ENCODE assay signal across 14 cellular contexts in the genomic region with DNA sequence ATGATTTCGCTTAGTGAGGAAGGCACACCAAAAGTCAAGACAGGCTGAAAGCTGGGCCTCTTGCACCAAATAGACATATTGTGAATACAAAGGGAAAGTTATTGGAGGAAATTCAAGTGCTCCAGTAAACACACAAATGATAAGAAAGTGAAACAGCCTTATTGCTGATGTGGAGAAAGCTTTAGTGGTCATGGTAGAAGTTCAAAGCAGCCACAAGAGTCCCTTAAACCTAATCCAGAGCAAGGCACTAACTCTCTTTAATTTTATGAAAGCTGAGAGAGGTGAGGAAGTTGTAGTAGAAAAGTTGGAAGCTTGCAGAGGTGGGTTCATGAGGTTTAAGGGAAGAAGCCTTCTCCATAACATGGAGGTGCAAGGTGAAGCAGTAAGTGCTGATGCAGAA.
DNase-seq lines count a peak whose midpoint lies in the region; ATAC-seq, FAIRE-seq and TF ChIP-seq lines count a peak whose summit lies in the region.
"Had no signal": no experiment of that assay in that cellular context is flagged by ENCODE, and none has a peak within 500 bp of the region (broad histone marks: within the 10 kb centered on the region; RNA-seq: fewer than 3 reads in every experiment).

No MANE protein-coding gene starts in this region.

- peaks cover 0 to 1% of the 10 kb centered on the region in 2 donors for H3K9me3 Mint-ChIP-seq in activated T-cell treated with anti-CD3 and anti-CD28 coated beads, Interleukin-2, amount 50 U/mL, for 72 hours
- peaks cover 0 to 2% (median 0%) of the 10 kb centered on the region in 8 donors for H3K9me3 Mint-ChIP-seq in CD4-positive, alpha-beta memory T cell
- peaks cover 4% of the 10 kb centered on the region; the same call in 1 of the 3 replicates for H3K9me3 Mint-ChIP-seq in GM23338

- no peak for DNase-seq in activated T-cell treated with anti-CD3 and anti-CD28 coated beads, Interleukin-2, amount 50 U/mL, for 72 hours
- no peak for DNase-seq in activated T-cell treated with anti-CD3 and anti-CD28 coated beads for 4 hours
- DNase-seq in CD4-positive, alpha-beta memory T cell = no peak
- DNase-seq in GM12865 (ENCODE audit: low read depth) = peak; percentile 21
- no peak for DNase-seq in GM12878 (ENCODE audit: low read depth, low spot score)
- DNase-seq in DMS114 treated with DMSO at 0.1 percent for 48 hours (lab: John Stamatoyannopoulos, UW; ENCODE audit: unreplicated experiment) = no peak
- DNase-seq in GM23338 (ENCODE audit: low spot score) = no peak
- DNase-seq: BE2C, HCEC 1CT had no signal

- RAD21 ChIA-PET in GM12878 (lab: Charles Lee; ENCODE audit: unreplicated experiment) = no interaction called here

- no peaks in the 10 kb centered on the region for H3K27me3 Mint-ChIP-seq in activated T-cell treated with anti-CD3 and anti-CD28 coated beads, Interleukin-2, amount 50 U/mL, for 72 hours (ENCODE audit: low read depth)
- H3K27me3 Mint-ChIP-seq in CD4-positive, alpha-beta memory T cell = no peaks in the 10 kb centered on the region
- H3K27me3 Mint-ChIP-seq in GM23338 (ENCODE audit: insufficient read depth, low read depth, poor library complexity) = peaks cover 8% of the 10 kb centered on the region

- 0% methylated on average over 1 of the region's 1 CpG for WGBS in GM12878 (ENCODE audit: insufficient coverage, insufficient replicate concordance, low lambda C conversion rate, missing lambda C conversion rate)

- TF ChIP-seq RAD21 in GM12878 (IDR thresholded peaks at IDR 0.05; ENCODE audit: insufficient read depth, low read depth, low read length) = no peak

- intact Hi-C loops in CD4-positive, alpha-beta memory T cell (cut with micrococcal nuclease) = no loop called here
- intact Hi-C loops in GM12878 (cut with micrococcal nuclease; ENCODE audit: unreplicated experiment) = no loop called here

- no TSS peak for BruUV-seq in GM12878 (replicated peaks; lab: Mats Ljungman, UMichigan)

- H3K4me2 ChIP-seq in GM12878 (ENCODE audit: control insufficient read depth, insufficient read depth) (no peak overlapping the region), GM23338 (no peak overlapping the region)
- H3K4me2 ChIP-seq: A549 had no signal

- H2AFZ ChIP-seq in GM12878 (ENCODE audit: control insufficient read depth, low read depth, low read length) (no peak overlapping the region), GM23338 (no peak overlapping the region)

- TF ChIP-seq EP300 in GM12878 (IDR thresholded peaks at IDR 0.05; ENCODE audit: borderline replicate concordance in 1 of 2, control insufficient read depth in 1 of 2, low read depth in 2 of 2, low read length in 2 of 2) = no peak

- H3K36me3 ChIP-seq in CD4-positive, alpha-beta memory T cell (ENCODE audit: insufficient read depth, low read length) = no peaks in the 10 kb centered on the region
- H3K36me3 ChIP-seq in GM12878 (ENCODE audit: control insufficient read depth in 2 of 2, insufficient read depth in 2 of 2, low read length in 1 of 2) (no peaks in the 10 kb centered on the region), GM23338 (ENCODE audit: insufficient read depth) (no peaks in the 10 kb centered on the region)
- H3K36me3 ChIP-seq: BE2C had no signal

- no peak for TF ChIP-seq POLR2A in GM12878 (IDR thresholded peaks at IDR 0.05; ENCODE audit: low read depth, low read length)

- in situ Hi-C loops in GM12878 (cut with MboI) = no loop called here

- SMC1A ChIA-PET in GM12878 (lab: Charles Lee; ENCODE audit: uncharacterized antibody, unreplicated experiment) = interaction anchor here (0.7 kb wide), 1 partner anchor 10 kb away, joined by 3 read pairs; no protein-coding TSS in a partner anchor

- H3F3A ChIP-seq in GM23338 (replicated peaks; ENCODE audit: low read depth) = no peaks in the 10 kb centered on the region

- peaks cover 8% of the 10 kb centered on the region for H3K4me1 ChIP-seq in CD4-positive, alpha-beta memory T cell (ENCODE audit: insufficient read depth, low read length)
- H3K4me1 ChIP-seq in GM12878 (ENCODE audit: control insufficient read depth, insufficient read depth, low read length) = no peaks in the 10 kb centered on the region
- H3K4me1 ChIP-seq in GM23338 (ENCODE audit: insufficient read depth) = no peaks in the 10 kb centered on the region
- H3K4me1 ChIP-seq: A549, BE2C had no signal

- H3K79me2 ChIP-seq in GM12878 (ENCODE audit: control insufficient read depth, insufficient read depth, low read length) (no peaks in the 10 kb centered on the region), GM23338 (replicated peaks; ENCODE audit: insufficient read depth) (no peaks in the 10 kb centered on the region)

- peak overlapping the region; percentile 18 for H3K27ac Mint-ChIP-seq in activated T-cell treated with anti-CD3 and anti-CD28 coated beads, Interleukin-2, amount 50 U/mL, for 72 hours
- H3K27ac Mint-ChIP-seq in CD4-positive, alpha-beta memory T cell = peak overlapping the region in 4 of 7 donors; percentile 5 to 84 (median 46)
- no peak overlapping the region for H3K27ac Mint-ChIP-seq in GM23338

- H4K20me1 ChIP-seq in GM12878 (ENCODE audit: control insufficient read depth, insufficient read depth) (no peaks in the 10 kb centered on the region), GM23338 (replicated peaks; ENCODE audit: insufficient read depth) (no peaks in the 10 kb centered on the region)

- H3K4me1 Mint-ChIP-seq in activated T-cell treated with anti-CD3 and anti-CD28 coated beads, Interleukin-2, amount 50 U/mL, for 72 hours (ENCODE audit: low read depth) = peaks cover 27% of the 10 kb centered on the region
- H3K4me1 Mint-ChIP-seq in CD4-positive, alpha-beta memory T cell = peaks cover 13 to 20% (median 16%) of the 10 kb centered on the region in 4 donors
- H3K4me1 Mint-ChIP-seq in GM23338 = no peaks in the 10 kb centered on the region

- no peak for TF ChIP-seq CTCF in GM12865 (IDR thresholded peaks at IDR 0.05; ENCODE audit: insufficient read depth, low read depth, low read length, missing control alignments)
- no peak for TF ChIP-seq CTCF in GM12878 (IDR thresholded peaks at IDR 0.05 in 2 of 3, conservative IDR thresholded peaks at IDR 0.05 in 1 of 3; ENCODE audit: control insufficient read depth in 2 of 3, extremely low read depth in 1 of 3, insufficient read depth in 1 of 3, low read depth in 3 of 3, low read length in 3 of 3)
- TF ChIP-seq CTCF in GM23338 (conservative IDR thresholded peaks at IDR 0.05; ENCODE audit: low read depth in 2 of 2) = no peak

- no peak overlapping the region for H3K4me3 ChIP-seq in CD4-positive, alpha-beta memory T cell (ENCODE audit: low read length in 2 of 2)
- H3K4me3 ChIP-seq in GM12865 (ENCODE audit: low read depth, low read length) = no peak overlapping the region
- H3K4me3 ChIP-seq in GM12878 = no peak overlapping the region
- H3K4me3 ChIP-seq in GM23338 = no peak overlapping the region
- H3K4me3 ChIP-seq: A549 had no signal

- CTCF ChIA-PET in CD4-positive, alpha-beta memory T cell (lab: Charles Lee; ENCODE audit: partially characterized antibody) = no interaction called here
- CTCF ChIA-PET in GM12878 (lab: Yijun Ruan, JAX) = interaction anchor here (0.8 kb wide), 1 partner anchor 11 kb away, joined by 3 read pairs; no protein-coding TSS in a partner anchor

- H3K9me2 ChIP-seq in GM23338 (ENCODE audit: insufficient read depth) = peaks cover 12% of the 10 kb centered on the region; the same call in 1 of the 2 replicates

- no peak for ATAC-seq in activated T-cell treated with anti-CD3 and anti-CD28 coated beads, Interleukin-2, amount 50 U/mL, for 72 hours (replicated peaks in 1 of 2)
- ATAC-seq in GM12878 (no peak), GM23338 (no peak)
- ATAC-seq: A549, HepG2 had no signal

- POLR2A ChIA-PET in CD4-positive, alpha-beta memory T cell (lab: Charles Lee; ENCODE audit: partially characterized antibody) = no interaction called here
- POLR2A ChIA-PET in GM12878 (lab: Charles Lee) = no interaction called here

- no peaks in the 10 kb centered on the region for H3K36me3 Mint-ChIP-seq in activated T-cell treated with anti-CD3 and anti-CD28 coated beads, Interleukin-2, amount 50 U/mL, for 72 hours (ENCODE audit: insufficient read depth in 2 of 2)
- no peaks in the 10 kb centered on the region for H3K36me3 Mint-ChIP-seq in CD4-positive, alpha-beta memory T cell
- no peaks in the 10 kb centered on the region for H3K36me3 Mint-ChIP-seq in GM23338 (ENCODE audit: low read depth)

- H3K27ac ChIP-seq in CD4-positive, alpha-beta memory T cell (ENCODE audit: low read depth, low read length) = no peak overlapping the region
- H3K27ac ChIP-seq in GM12878 (ENCODE audit: control insufficient read depth, insufficient read depth) (no peak overlapping the region), GM23338 (ENCODE audit: low read depth) (no peak overlapping the region)
- H3K27ac ChIP-seq: A549, C4-2B had no signal

- no peaks in the 10 kb centered on the region for H3K27me3 ChIP-seq in CD4-positive, alpha-beta memory T cell (ENCODE audit: insufficient read depth, low read length)
- H3K27me3 ChIP-seq in GM12878 (replicated peaks in 1 of 2; ENCODE audit: control insufficient read depth in 2 of 2, insufficient read depth in 2 of 2, low read length in 1 of 2) (no peaks in the 10 kb centered on the region), GM23338 (ENCODE audit: insufficient read depth) (no peaks in the 10 kb centered on the region)
- H3K27me3 ChIP-seq: BE2C had no signal

- no peak overlapping the region for H3K4me3 Mint-ChIP-seq in activated T-cell treated with anti-CD3 and anti-CD28 coated beads, Interleukin-2, amount 50 U/mL, for 72 hours
- peak overlapping the region in 1 of 8 donors; percentile 1 for H3K4me3 Mint-ChIP-seq in CD4-positive, alpha-beta memory T cell
- no peak overlapping the region for H3K4me3 Mint-ChIP-seq in GM23338

- no peaks in the 10 kb centered on the region for H3K9me3 ChIP-seq in CD4-positive, alpha-beta memory T cell (ENCODE audit: control insufficient read depth in 1 of 2, low read length in 2 of 2)
- no peaks in the 10 kb centered on the region for H3K9me3 ChIP-seq in GM12878 (replicated peaks; ENCODE audit: control insufficient read depth, insufficient read depth, low read length)
- H3K9me3 ChIP-seq: A549, BE2C had no signal

- no peak overlapping the region for H3K9ac ChIP-seq in GM12878 (ENCODE audit: control insufficient read depth, insufficient read depth, low read length)

- FAIRE-seq in GM12878 (lab: Jason Lieb, UNC) = no peak
- FAIRE-seq: A549, GM12892, HepG2, HTR-8/SVneo had no signal

TF ChIP-seq in GM12878, 131 proteins besides CTCF, POLR2A, EP300 and RAD21 (continues in another document):
- no peak for TF ChIP-seq TBL1XR1 (IDR thresholded peaks at IDR 0.05; ENCODE audit: low read depth, low read length)

TF ChIP-seq in GM23338, 12 proteins besides CTCF, POLR2A, EP300 and RAD21 (continues in another document):
- no peak for TF ChIP-seq STAT1 (IDR thresholded peaks at IDR 0.05; ENCODE audit: unreplicated experiment)
- TF ChIP-seq, protein P1, sequence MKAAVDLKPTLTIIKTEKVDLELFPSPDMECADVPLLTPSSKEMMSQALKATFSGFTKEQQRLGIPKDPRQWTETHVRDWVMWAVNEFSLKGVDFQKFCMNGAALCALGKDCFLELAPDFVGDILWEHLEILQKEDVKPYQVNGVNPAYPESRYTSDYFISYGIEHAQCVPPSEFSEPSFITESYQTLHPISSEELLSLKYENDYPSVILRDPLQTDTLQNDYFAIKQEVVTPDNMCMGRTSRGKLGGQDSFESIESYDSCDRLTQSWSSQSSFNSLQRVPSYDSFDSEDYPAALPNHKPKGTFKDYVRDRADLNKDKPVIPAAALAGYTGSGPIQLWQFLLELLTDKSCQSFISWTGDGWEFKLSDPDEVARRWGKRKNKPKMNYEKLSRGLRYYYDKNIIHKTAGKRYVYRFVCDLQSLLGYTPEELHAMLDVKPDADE (IDR thresholded peaks at IDR 0.05) = no peak
